ENCODE assay signal across 1 cellular context in the genomic region with DNA sequence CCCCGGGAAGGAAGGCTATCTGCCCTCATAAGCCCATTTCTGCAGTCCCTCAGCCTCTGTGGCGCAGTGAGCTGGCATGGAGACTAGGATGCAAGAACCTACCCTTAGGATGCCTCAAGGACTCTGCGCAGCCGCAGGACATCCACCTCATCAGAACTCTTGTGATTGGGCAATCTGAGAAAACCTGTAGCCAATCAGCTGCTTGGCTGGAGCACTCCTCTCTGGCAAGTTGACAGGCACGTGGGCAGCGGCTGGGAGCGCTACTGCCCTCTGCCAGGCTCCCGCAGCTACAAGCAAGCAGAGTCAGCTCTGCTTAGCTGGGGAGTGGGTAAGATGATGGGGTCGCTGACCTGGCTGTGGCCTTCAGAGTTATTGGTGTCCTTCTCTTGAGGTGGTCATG.
A peak's percentile ranks its signal among the peaks of the same experiment; 100 is the strongest.
TF ChIP-seq lines count a peak whose summit lies in the region.

No MANE protein-coding gene starts in this region.

TF ChIP-seq in IMR-90, 13 proteins besides CTCF, POLR2A, EP300 and RAD21:
- TF ChIP-seq, protein P1, sequence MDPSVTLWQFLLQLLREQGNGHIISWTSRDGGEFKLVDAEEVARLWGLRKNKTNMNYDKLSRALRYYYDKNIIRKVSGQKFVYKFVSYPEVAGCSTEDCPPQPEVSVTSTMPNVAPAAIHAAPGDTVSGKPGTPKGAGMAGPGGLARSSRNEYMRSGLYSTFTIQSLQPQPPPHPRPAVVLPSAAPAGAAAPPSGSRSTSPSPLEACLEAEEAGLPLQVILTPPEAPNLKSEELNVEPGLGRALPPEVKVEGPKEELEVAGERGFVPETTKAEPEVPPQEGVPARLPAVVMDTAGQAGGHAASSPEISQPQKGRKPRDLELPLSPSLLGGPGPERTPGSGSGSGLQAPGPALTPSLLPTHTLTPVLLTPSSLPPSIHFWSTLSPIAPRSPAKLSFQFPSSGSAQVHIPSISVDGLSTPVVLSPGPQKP (IDR thresholded peaks at IDR 0.05; ENCODE audit: borderline replicate concordance, low read depth, low read length) = no peak
- TF ChIP-seq RFX5 (IDR thresholded peaks at IDR 0.05; ENCODE audit: low read depth, low read length) (no peak), SMC3 (IDR thresholded peaks at IDR 0.05; ENCODE audit: low read depth, low read length) (no peak), RCOR1 (IDR thresholded peaks at IDR 0.05; ENCODE audit: insufficient replicate concordance, low read length) (no peak), MXI1 (IDR thresholded peaks at IDR 0.05; ENCODE audit: borderline replicate concordance, low read depth, low read length) (peak; percentile 52; the same call in 1 of the 2 replicates), CEBPB (IDR thresholded peaks at IDR 0.05; ENCODE audit: low read depth, low read length) (peak; percentile 90), USF2 (IDR thresholded peaks at IDR 0.05; ENCODE audit: low read depth, low read length) (peak; percentile 80), BHLHE40 (IDR thresholded peaks at IDR 0.05; ENCODE audit: low read depth, low read length) (peak; percentile 88)
